Comparison of ENCODE assay signal across 1 cellular context in genomic region chr9:128159073-128159783, GRCh38.
TF ChIP-seq lines count a peak whose summit lies in the region.

No MANE protein-coding gene starts in this region.

TF ChIP-seq in liver, 16 proteins besides CTCF, POLR2A, EP300 and RAD21 (continued from another document):
- TF ChIP-seq, protein P1, sequence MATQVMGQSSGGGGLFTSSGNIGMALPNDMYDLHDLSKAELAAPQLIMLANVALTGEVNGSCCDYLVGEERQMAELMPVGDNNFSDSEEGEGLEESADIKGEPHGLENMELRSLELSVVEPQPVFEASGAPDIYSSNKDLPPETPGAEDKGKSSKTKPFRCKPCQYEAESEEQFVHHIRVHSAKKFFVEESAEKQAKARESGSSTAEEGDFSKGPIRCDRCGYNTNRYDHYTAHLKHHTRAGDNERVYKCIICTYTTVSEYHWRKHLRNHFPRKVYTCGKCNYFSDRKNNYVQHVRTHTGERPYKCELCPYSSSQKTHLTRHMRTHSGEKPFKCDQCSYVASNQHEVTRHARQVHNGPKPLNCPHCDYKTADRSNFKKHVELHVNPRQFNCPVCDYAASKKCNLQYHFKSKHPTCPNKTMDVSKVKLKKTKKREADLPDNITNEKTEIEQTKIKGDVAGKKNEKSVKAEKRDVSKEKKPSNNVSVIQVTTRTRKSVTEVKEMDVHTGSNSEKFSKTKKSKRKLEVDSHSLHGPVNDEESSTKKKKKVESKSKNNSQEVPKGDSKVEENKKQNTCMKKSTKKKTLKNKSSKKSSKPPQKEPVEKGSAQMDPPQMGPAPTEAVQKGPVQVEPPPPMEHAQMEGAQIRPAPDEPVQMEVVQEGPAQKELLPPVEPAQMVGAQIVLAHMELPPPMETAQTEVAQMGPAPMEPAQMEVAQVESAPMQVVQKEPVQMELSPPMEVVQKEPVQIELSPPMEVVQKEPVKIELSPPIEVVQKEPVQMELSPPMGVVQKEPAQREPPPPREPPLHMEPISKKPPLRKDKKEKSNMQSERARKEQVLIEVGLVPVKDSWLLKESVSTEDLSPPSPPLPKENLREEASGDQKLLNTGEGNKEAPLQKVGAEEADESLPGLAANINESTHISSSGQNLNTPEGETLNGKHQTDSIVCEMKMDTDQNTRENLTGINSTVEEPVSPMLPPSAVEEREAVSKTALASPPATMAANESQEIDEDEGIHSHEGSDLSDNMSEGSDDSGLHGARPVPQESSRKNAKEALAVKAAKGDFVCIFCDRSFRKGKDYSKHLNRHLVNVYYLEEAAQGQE (IDR thresholded peaks at IDR 0.05), result no peak
- no peak for TF ChIP-seq TAF1 (conservative IDR thresholded peaks at IDR 0.05)
